ENCODE assay signal across 2 cellular contexts in the genomic region with DNA sequence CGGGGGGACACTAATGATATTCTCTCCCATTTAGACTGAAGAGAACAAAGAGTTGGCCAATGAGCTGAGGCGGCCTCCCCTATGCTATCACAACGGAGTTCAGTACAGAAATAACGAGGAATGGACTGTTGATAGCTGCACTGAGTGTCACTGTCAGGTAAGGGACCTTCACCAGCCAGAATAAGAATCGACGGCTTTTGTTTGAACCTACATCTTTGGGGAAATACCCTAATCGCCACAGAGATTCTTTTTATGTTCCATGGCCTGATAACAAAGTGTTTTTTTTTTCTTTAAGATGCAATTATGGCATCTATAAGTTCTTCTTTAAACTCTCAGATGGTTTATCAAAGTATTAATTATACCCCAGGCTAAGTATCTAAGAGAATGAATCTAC.
TF ChIP-seq lines count a peak whose summit lies in the region.

No MANE protein-coding gene starts in this region.

TF ChIP-seq in SK-N-SH, 30 proteins besides CTCF, POLR2A, EP300 and RAD21 (continued from another document):
- TF ChIP-seq GATA2 (CRISPR knock-in tag; IDR thresholded peaks at IDR 0.05) (no peak), FOXJ3 (CRISPR knock-in tag; IDR thresholded peaks at IDR 0.05) (no peak), RXRA (IDR thresholded peaks at IDR 0.05; ENCODE audit: borderline replicate concordance, low read depth) (no peak), GABPA (IDR thresholded peaks at IDR 0.05; ENCODE audit: low read depth) (no peak), CHD2 (IDR thresholded peaks at IDR 0.05; ENCODE audit: low read length, partially characterized antibody) (no peak), MEF2A (IDR thresholded peaks at IDR 0.05; ENCODE audit: borderline replicate concordance, low read depth) (no peak), TCF12 (IDR thresholded peaks at IDR 0.05) (no peak)
- TF ChIP-seq, protein P1, sequence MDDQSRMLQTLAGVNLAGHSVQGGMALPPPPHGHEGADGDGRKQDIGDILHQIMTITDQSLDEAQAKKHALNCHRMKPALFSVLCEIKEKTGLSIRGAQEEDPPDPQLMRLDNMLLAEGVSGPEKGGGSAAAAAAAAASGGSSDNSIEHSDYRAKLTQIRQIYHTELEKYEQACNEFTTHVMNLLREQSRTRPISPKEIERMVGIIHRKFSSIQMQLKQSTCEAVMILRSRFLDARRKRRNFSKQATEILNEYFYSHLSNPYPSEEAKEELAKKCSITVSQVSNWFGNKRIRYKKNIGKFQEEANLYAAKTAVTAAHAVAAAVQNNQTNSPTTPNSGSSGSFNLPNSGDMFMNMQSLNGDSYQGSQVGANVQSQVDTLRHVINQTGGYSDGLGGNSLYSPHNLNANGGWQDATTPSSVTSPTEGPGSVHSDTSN (IDR thresholded peaks at IDR 0.05) = no peak
TF ChIP-seq in SK-N-SH: peak in this region for 0.

TF ChIP-seq in SK-N-SH treated with all-trans-retinoic acid at 6 μM for 48 hours, 23 proteins besides CTCF, POLR2A, EP300 and RAD21 (continued from another document):
- TF ChIP-seq, protein P2, sequence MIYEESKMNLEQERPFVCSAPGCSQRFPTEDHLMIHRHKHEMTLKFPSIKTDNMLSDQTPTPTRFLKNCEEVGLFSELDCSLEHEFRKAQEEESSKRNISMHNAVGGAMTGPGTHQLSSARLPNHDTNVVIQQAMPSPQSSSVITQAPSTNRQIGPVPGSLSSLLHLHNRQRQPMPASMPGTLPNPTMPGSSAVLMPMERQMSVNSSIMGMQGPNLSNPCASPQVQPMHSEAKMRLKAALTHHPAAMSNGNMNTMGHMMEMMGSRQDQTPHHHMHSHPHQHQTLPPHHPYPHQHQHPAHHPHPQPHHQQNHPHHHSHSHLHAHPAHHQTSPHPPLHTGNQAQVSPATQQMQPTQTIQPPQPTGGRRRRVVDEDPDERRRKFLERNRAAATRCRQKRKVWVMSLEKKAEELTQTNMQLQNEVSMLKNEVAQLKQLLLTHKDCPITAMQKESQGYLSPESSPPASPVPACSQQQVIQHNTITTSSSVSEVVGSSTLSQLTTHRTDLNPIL (CRISPR knock-in tag; IDR thresholded peaks at IDR 0.05; ENCODE audit: low read depth) = no peak
- TF ChIP-seq, protein P3, sequence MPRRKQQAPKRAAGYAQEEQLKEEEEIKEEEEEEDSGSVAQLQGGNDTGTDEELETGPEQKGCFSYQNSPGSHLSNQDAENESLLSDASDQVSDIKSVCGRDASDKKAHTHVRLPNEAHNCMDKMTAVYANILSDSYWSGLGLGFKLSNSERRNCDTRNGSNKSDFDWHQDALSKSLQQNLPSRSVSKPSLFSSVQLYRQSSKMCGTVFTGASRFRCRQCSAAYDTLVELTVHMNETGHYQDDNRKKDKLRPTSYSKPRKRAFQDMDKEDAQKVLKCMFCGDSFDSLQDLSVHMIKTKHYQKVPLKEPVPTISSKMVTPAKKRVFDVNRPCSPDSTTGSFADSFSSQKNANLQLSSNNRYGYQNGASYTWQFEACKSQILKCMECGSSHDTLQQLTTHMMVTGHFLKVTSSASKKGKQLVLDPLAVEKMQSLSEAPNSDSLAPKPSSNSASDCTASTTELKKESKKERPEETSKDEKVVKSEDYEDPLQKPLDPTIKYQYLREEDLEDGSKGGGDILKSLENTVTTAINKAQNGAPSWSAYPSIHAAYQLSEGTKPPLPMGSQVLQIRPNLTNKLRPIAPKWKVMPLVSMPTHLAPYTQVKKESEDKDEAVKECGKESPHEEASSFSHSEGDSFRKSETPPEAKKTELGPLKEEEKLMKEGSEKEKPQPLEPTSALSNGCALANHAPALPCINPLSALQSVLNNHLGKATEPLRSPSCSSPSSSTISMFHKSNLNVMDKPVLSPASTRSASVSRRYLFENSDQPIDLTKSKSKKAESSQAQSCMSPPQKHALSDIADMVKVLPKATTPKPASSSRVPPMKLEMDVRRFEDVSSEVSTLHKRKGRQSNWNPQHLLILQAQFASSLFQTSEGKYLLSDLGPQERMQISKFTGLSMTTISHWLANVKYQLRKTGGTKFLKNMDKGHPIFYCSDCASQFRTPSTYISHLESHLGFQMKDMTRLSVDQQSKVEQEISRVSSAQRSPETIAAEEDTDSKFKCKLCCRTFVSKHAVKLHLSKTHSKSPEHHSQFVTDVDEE (CRISPR knock-in tag; IDR thresholded peaks at IDR 0.05) = no peak
- TF ChIP-seq GLIS3 (CRISPR knock-in tag; IDR thresholded peaks at IDR 0.05) = no peak
- TF ChIP-seq PPARA (CRISPR knock-in tag; IDR thresholded peaks at IDR 0.05; ENCODE audit: borderline replicate concordance) = no peak
- TF ChIP-seq ZFP30 (CRISPR knock-in tag; IDR thresholded peaks at IDR 0.05) = no peak
- TF ChIP-seq, protein P4, sequence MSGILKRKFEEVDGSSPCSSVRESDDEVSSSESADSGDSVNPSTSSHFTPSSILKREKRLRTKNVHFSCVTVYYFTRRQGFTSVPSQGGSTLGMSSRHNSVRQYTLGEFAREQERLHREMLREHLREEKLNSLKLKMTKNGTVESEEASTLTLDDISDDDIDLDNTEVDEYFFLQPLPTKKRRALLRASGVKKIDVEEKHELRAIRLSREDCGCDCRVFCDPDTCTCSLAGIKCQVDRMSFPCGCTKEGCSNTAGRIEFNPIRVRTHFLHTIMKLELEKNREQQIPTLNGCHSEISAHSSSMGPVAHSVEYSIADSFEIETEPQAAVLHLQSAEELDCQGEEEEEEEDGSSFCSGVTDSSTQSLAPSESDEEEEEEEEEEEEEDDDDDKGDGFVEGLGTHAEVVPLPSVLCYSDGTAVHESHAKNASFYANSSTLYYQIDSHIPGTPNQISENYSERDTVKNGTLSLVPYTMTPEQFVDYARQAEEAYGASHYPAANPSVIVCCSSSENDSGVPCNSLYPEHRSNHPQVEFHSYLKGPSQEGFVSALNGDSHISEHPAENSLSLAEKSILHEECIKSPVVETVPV (CRISPR knock-in tag; IDR thresholded peaks at IDR 0.05) = no peak
- no peak for TF ChIP-seq TCF4 (CRISPR knock-in tag; IDR thresholded peaks at IDR 0.05; ENCODE audit: borderline replicate concordance)
- TF ChIP-seq BACH2 (CRISPR knock-in tag; IDR thresholded peaks at IDR 0.05; ENCODE audit: borderline replicate concordance) = no peak
- no peak for TF ChIP-seq ISL1 (CRISPR knock-in tag; IDR thresholded peaks at IDR 0.05)
- TF ChIP-seq ZNF565 (CRISPR knock-in tag; conservative IDR thresholded peaks at IDR 0.05; ENCODE audit: low read depth) = no peak
- TF ChIP-seq ZNF8 (CRISPR knock-in tag; IDR thresholded peaks at IDR 0.05) = no peak
- TF ChIP-seq, protein P5, sequence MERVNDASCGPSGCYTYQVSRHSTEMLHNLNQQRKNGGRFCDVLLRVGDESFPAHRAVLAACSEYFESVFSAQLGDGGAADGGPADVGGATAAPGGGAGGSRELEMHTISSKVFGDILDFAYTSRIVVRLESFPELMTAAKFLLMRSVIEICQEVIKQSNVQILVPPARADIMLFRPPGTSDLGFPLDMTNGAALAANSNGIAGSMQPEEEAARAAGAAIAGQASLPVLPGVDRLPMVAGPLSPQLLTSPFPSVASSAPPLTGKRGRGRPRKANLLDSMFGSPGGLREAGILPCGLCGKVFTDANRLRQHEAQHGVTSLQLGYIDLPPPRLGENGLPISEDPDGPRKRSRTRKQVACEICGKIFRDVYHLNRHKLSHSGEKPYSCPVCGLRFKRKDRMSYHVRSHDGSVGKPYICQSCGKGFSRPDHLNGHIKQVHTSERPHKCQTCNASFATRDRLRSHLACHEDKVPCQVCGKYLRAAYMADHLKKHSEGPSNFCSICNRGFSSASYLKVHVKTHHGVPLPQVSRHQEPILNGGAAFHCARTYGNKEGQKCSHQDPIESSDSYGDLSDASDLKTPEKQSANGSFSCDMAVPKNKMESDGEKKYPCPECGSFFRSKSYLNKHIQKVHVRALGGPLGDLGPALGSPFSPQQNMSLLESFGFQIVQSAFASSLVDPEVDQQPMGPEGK (CRISPR knock-in tag; IDR thresholded peaks at IDR 0.05; ENCODE audit: borderline replicate concordance) = no peak
